Comparison of ENCODE assay signal across 17 cellular contexts in genomic region chr6:148887181-148887580, GRCh38.
A peak's percentile ranks its signal among the peaks of the same experiment; 100 is the strongest.
DNase-seq lines count a peak whose midpoint lies in the region; ATAC-seq and TF ChIP-seq lines count a peak whose summit lies in the region.
"Had no signal": no experiment of that assay in that cellular context is flagged by ENCODE, and none has a peak within 500 bp of the region (broad histone marks: within the 10 kb centered on the region; RNA-seq: fewer than 3 reads in every experiment).

No MANE protein-coding gene starts in this region.

- no peak overlapping the region for H3K4ac ChIP-seq in mesendoderm (ENCODE audit: low read depth, low read length)

- H3K9ac ChIP-seq in SK-N-SH (no peak overlapping the region), mesendoderm (ENCODE audit: low read length) (no peak overlapping the region)
- H3K9ac ChIP-seq: BLaER1 had no signal

- H3K27me3 ChIP-seq in SK-N-SH (ENCODE audit: insufficient read depth) (no peaks in the 10 kb centered on the region), mesendoderm (ENCODE audit: insufficient read depth, low read length, poor library complexity) (no peaks in the 10 kb centered on the region), upper lobe of right lung (no peaks in the 10 kb centered on the region)
- H3K27me3 ChIP-seq: BLaER1 had no signal

- POLR2A ChIA-PET in SK-N-SH (lab: Yijun Ruan, JAX) = interaction anchor here (0.6 kb wide), 1 partner anchor 61 kb away, joined by 3 read pairs; no protein-coding TSS in a partner anchor

- no peak for ATAC-seq in SK-N-SH treated with all-trans-retinoic acid at 6 μM for 48 hours
- peak; percentile 49 for ATAC-seq in upper lobe of right lung
- no peak for ATAC-seq in HG02588 (IDR thresholded peaks at IDR 0.05; ENCODE audit: unreplicated experiment)
- ATAC-seq in GM21526 (IDR thresholded peaks at IDR 0.05; ENCODE audit: low FRiP score, unreplicated experiment) = no peak
- ATAC-seq: activated CD4-positive, alpha-beta T cell treated with anti-CD3 and anti-CD28 coated beads for 36 hours; HepG2 had no signal

- peak overlapping the region; percentile 10; the same call in 1 of the 2 replicates for H3K4me2 ChIP-seq in SK-N-SH
- no peak overlapping the region for H3K4me2 ChIP-seq in mesendoderm (ENCODE audit: low read length)
- H3K4me2 ChIP-seq: BLaER1 had no signal

- no peak overlapping the region for H3K27ac Mint-ChIP-seq in activated T-helper 1 cell treated with anti-CD3 and anti-CD28 coated beads, Interleukin-12 subunit alpha, Interleukin-12 subunit beta, Interleukin-2, Interleukin-4 antibody, amounts not matched to agents 30 ng/mL and 10 ng/mL and 1 ng/mL, durations not matched to agents 14 hours and 24 hours and 36 hours
- H3K27ac Mint-ChIP-seq: activated CD4-positive, alpha-beta T cell treated with anti-CD3 and anti-CD28 coated beads for 36 hours; progenitor cell of endocrine pancreas had no signal

- peak overlapping the region in 1 of 2 experiments; percentile 87; a peak in 2 of 4 replicates for H3K27ac ChIP-seq in SK-N-SH (ENCODE audit: low read depth in 2 of 2, low read length in 1 of 2)
- peak overlapping the region; percentile 20 for H3K27ac ChIP-seq in mesendoderm (ENCODE audit: low read depth, low read length)
- no peak overlapping the region for H3K27ac ChIP-seq in upper lobe of right lung
- H3K27ac ChIP-seq: BLaER1, SK-N-MC had no signal

- no peak overlapping the region for H3K18ac ChIP-seq in mesendoderm (ENCODE audit: low read length)

- H4K8ac ChIP-seq in mesendoderm (ENCODE audit: low read depth, low read length) = no peak overlapping the region

- H3K9me3 Mint-ChIP-seq in activated T-helper 1 cell treated with anti-CD3 and anti-CD28 coated beads, Interleukin-12 subunit alpha, Interleukin-12 subunit beta, Interleukin-2, Interleukin-4 antibody, amounts not matched to agents 30 ng/mL and 10 ng/mL and 1 ng/mL, durations not matched to agents 14 hours and 24 hours and 36 hours = no peaks in the 10 kb centered on the region

- TF ChIP-seq EP300 in SK-N-SH (IDR thresholded peaks at IDR 0.05; ENCODE audit: borderline replicate concordance in 1 of 2, low read depth in 1 of 2, low read length in 1 of 2) = no peak

- H2BK15ac ChIP-seq in mesendoderm (replicated peaks; ENCODE audit: low read depth) = no peak overlapping the region

- TF ChIP-seq CTCF in SK-N-SH (IDR thresholded peaks at IDR 0.05) (no peak), epithelial cell of esophagus (IDR thresholded peaks at IDR 0.05; ENCODE audit: insufficient read depth, low read depth, low read length, missing control alignments) (no peak), upper lobe of right lung (IDR thresholded peaks at IDR 0.05) (no peak)

- no peak overlapping the region for H2BK120ac ChIP-seq in mesendoderm (ENCODE audit: low read depth, low read length)

- no peak overlapping the region for H3K56ac ChIP-seq in mesendoderm (ENCODE audit: low read length)

- no peaks in the 10 kb centered on the region for H4K20me1 ChIP-seq in SK-N-SH (ENCODE audit: insufficient read depth)
- H4K20me1 ChIP-seq: BLaER1 had no signal

- H3K79me1 ChIP-seq in mesendoderm (ENCODE audit: low read length) = no peaks in the 10 kb centered on the region

- H2BK5ac ChIP-seq in mesendoderm (ENCODE audit: low read length) = no peak overlapping the region

- H3K9me3 ChIP-seq in SK-N-SH (no peaks in the 10 kb centered on the region), upper lobe of right lung (no peaks in the 10 kb centered on the region)

- H3K4me3 ChIP-seq in SK-N-SH (ENCODE audit: low read depth in 2 of 2, low read length in 1 of 2) = no peak overlapping the region
- H3K4me3 ChIP-seq in epithelial cell of esophagus (ENCODE audit: low read length) = no peak overlapping the region
- H3K4me3 ChIP-seq in mesendoderm (ENCODE audit: low read length) = no peak overlapping the region
- no peak overlapping the region for H3K4me3 ChIP-seq in upper lobe of right lung
- H3K4me3 ChIP-seq: BLaER1, SK-N-MC had no signal

- H3F3A ChIP-seq in SK-N-SH (replicated peaks; ENCODE audit: insufficient read depth) = peaks cover 23% of the 10 kb centered on the region

- no peak for TF ChIP-seq RAD21 in SK-N-SH (IDR thresholded peaks at IDR 0.05; ENCODE audit: low read length)

- DNase-seq in SK-N-SH = no peak
- DNase-seq in epithelial cell of esophagus (ENCODE audit: low read depth) = peak; percentile 35
- no peak for DNase-seq in mesendoderm
- DNase-seq in upper lobe of right lung = no peak
- no peak for DNase-seq in activated T-helper 1 cell treated with anti-CD3 and anti-CD28 coated beads, Interleukin-12 subunit alpha, Interleukin-12 subunit beta, Interleukin-2, Interleukin-4 antibody, amounts not matched to agents 30 ng/mL and 10 ng/mL and 1 ng/mL, durations not matched to agents 14 hours and 24 hours and 36 hours (ENCODE audit: low spot score)
- DNase-seq: activated CD4-positive, alpha-beta T cell treated with anti-CD3 and anti-CD28 coated beads for 36 hours; activated effector memory CD4-positive, alpha-beta T cell treated with anti-CD3 and anti-CD28 coated beads, Interleukin-2, amount 50 U/mL, for 16 hours; Calu3; MM.1S; NCI-H187 had no signal

- H3K9me2 ChIP-seq in SK-N-SH = no peaks in the 10 kb centered on the region

- no peak overlapping the region for H2AK5ac ChIP-seq in mesendoderm (ENCODE audit: low read length)

- no peak overlapping the region for H3K23ac ChIP-seq in mesendoderm (ENCODE audit: low read length)

- CTCF ChIA-PET in SK-N-SH (lab: Yijun Ruan, JAX) = no interaction called here

- 0 out of 2 replicates have a peak overlapping the region, but pooled peaks have one; percentile 25 for H2AFZ ChIP-seq in SK-N-SH (ENCODE audit: low read depth)

- no peak overlapping the region for H3K4me3 Mint-ChIP-seq in activated T-helper 1 cell treated with anti-CD3 and anti-CD28 coated beads, Interleukin-12 subunit alpha, Interleukin-12 subunit beta, Interleukin-2, Interleukin-4 antibody, amounts not matched to agents 30 ng/mL and 10 ng/mL and 1 ng/mL, durations not matched to agents 14 hours and 24 hours and 36 hours
- H3K4me3 Mint-ChIP-seq: activated CD4-positive, alpha-beta T cell treated with anti-CD3 and anti-CD28 coated beads for 36 hours had no signal

- H4K5ac ChIP-seq in mesendoderm (ENCODE audit: low read length) = no peak overlapping the region

- H3K79me2 ChIP-seq in SK-N-SH (ENCODE audit: insufficient read depth) = no peaks in the 10 kb centered on the region
- peaks cover 3% of the 10 kb centered on the region for H3K79me2 ChIP-seq in mesendoderm (ENCODE audit: control insufficient read depth, insufficient read depth, low read length)

- intact Hi-C loops in upper lobe of right lung (cut with DNase I) = no loop called here
- intact Hi-C loops in activated T-helper 1 cell treated with anti-CD3 and anti-CD28 coated beads, Interleukin-12 subunit alpha, Interleukin-12 subunit beta, Interleukin-2, Interleukin-4 antibody, amounts not matched to agents 30 ng/mL and 10 ng/mL and 1 ng/mL, durations not matched to agents 14 hours and 24 hours and 36 hours (cut with micrococcal nuclease) = no loop called here

- no peaks in the 10 kb centered on the region for H3K36me3 Mint-ChIP-seq in activated T-helper 1 cell treated with anti-CD3 and anti-CD28 coated beads, Interleukin-12 subunit alpha, Interleukin-12 subunit beta, Interleukin-2, Interleukin-4 antibody, amounts not matched to agents 30 ng/mL and 10 ng/mL and 1 ng/mL, durations not matched to agents 14 hours and 24 hours and 36 hours (ENCODE audit: low read depth)

- H3K36me3 ChIP-seq in SK-N-SH (replicated peaks in 1 of 2; ENCODE audit: control insufficient read depth in 1 of 2, insufficient read depth in 2 of 2, low read length in 1 of 2) (no peaks in the 10 kb centered on the region), mesendoderm (ENCODE audit: control insufficient read depth, insufficient read depth, low read length) (no peaks in the 10 kb centered on the region), upper lobe of right lung (no peaks in the 10 kb centered on the region)

- H3K27me3 Mint-ChIP-seq in activated T-helper 1 cell treated with anti-CD3 and anti-CD28 coated beads, Interleukin-12 subunit alpha, Interleukin-12 subunit beta, Interleukin-2, Interleukin-4 antibody, amounts not matched to agents 30 ng/mL and 10 ng/mL and 1 ng/mL, durations not matched to agents 14 hours and 24 hours and 36 hours (ENCODE audit: insufficient read depth) = no peaks in the 10 kb centered on the region
- H3K27me3 Mint-ChIP-seq: activated CD4-positive, alpha-beta T cell treated with anti-CD3 and anti-CD28 coated beads for 36 hours; progenitor cell of endocrine pancreas had no signal

- WGBS in SK-N-SH (ENCODE audit: low lambda C conversion rate) = 10% methylated on average over 3 of the region's 3 CpGs
- WGBS in mesendoderm (ENCODE audit: extremely low coverage, insufficient coverage, low lambda C conversion rate) = no CpG with 5 or more reads among the region's 3 CpGs

- no peaks in the 10 kb centered on the region for H3K4me1 Mint-ChIP-seq in activated T-helper 1 cell treated with anti-CD3 and anti-CD28 coated beads, Interleukin-12 subunit alpha, Interleukin-12 subunit beta, Interleukin-2, Interleukin-4 antibody, amounts not matched to agents 30 ng/mL and 10 ng/mL and 1 ng/mL, durations not matched to agents 14 hours and 24 hours and 36 hours (ENCODE audit: low read depth)

- peaks cover 2 to 26% of the 10 kb centered on the region in 2 experiments for H3K4me1 ChIP-seq in SK-N-SH (ENCODE audit: control insufficient read depth in 1 of 2, insufficient read depth in 2 of 2, low read depth in 1 of 2, low read length in 1 of 2)
- peaks cover 11% of the 10 kb centered on the region for H3K4me1 ChIP-seq in mesendoderm (ENCODE audit: control insufficient read depth, low read depth, low read length)
- no peaks in the 10 kb centered on the region for H3K4me1 ChIP-seq in upper lobe of right lung

TF ChIP-seq in SK-N-SH, 30 proteins besides CTCF, POLR2A, EP300 and RAD21 (continues in another document):
- TF ChIP-seq JUND (IDR thresholded peaks at IDR 0.05) (no peak), CHD2 (IDR thresholded peaks at IDR 0.05; ENCODE audit: low read length, partially characterized antibody) (no peak), SIN3A (IDR thresholded peaks at IDR 0.05; ENCODE audit: borderline replicate concordance, low read depth, low read length) (no peak)

TF ChIP-seq in SK-N-SH treated with all-trans-retinoic acid at 6 μM for 48 hours, 23 proteins besides CTCF, POLR2A, EP300 and RAD21:
- TF ChIP-seq BACH2 (CRISPR knock-in tag; IDR thresholded peaks at IDR 0.05; ENCODE audit: borderline replicate concordance) (no peak), CREB5 (CRISPR knock-in tag; IDR thresholded peaks at IDR 0.05; ENCODE audit: low read depth) (no peak), ZFP3 (CRISPR knock-in tag; IDR thresholded peaks at IDR 0.05) (no peak), ZFP30 (CRISPR knock-in tag; IDR thresholded peaks at IDR 0.05) (no peak)
